In the genomic region with DNA sequence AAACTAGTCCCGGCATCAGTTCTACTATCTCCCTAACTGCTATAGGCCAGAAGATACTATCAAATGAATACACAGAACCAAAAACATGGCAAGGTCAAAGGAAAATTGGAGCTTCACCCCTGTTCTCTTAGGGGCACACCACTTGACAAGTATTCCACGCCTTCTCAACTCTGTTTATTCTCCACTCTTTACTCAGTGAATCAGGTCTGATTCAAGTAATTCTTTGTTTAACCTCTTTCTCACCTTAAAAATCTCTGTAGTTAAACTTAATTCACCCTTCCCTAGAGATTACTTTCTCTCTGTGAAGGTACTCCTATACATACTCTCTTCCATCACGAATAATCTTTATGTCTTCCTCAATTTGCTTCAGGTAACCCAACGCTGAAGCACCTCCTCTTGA, we compare ENCODE assay signal across 28 cellular contexts.
"Had no signal": no experiment of that assay in that cellular context is flagged by ENCODE, and none has a peak within 500 bp of the region (broad histone marks: within the 10 kb centered on the region; RNA-seq: fewer than 3 reads in every experiment).

No MANE protein-coding gene starts in this region.

- DNase-seq: activated CD4-positive, alpha-beta memory T cell treated with anti-CD3 and anti-CD28 coated beads for 36 hours; activated CD4-positive, alpha-beta T cell treated with anti-CD3 and anti-CD28 coated beads for 1 hour; activated CD4-positive, alpha-beta T cell treated with anti-CD3 and anti-CD28 coated beads, Interleukin-2, amount 10 ng/mL, durations not matched to agents 24 days and 14 days; activated CD8-positive, alpha-beta memory T cell treated with anti-CD3 and anti-CD28 coated beads, Interleukin-2, amount 10 ng/mL, durations not matched to agents 7 days and 5 days; activated CD8-positive, alpha-beta memory T cell treated with anti-CD3 and anti-CD28 coated beads, Interleukin-2, amount 50 U/mL, for 4 hours; activated CD8-positive, alpha-beta T cell treated with anti-CD3 and anti-CD28 coated beads, Interleukin-2, amount 10 ng/mL, durations not matched to agents 7 days and 5 days; activated gamma-delta T cell; activated naive CD4-positive, alpha-beta T cell; activated naive CD4-positive, alpha-beta T cell treated with anti-CD3 and anti-CD28 coated beads, Interleukin-2, amount 10 ng/mL, durations not matched to agents 7 days and 5 days; activated naive CD8-positive, alpha-beta T cell treated with anti-CD3 and anti-CD28 coated beads, Interleukin-2, amount 10 ng/mL, durations not matched to agents 7 days and 5 days; activated T-cell treated with anti-CD3 and anti-CD28 coated beads, Interleukin-2, amount 50 U/mL, for 1 hour; activated T-cell treated with anti-CD3 and anti-CD28 coated beads, Interleukin-2, amount 50 U/mL, for 48 hours; cortex of kidney; dermis blood vessel endothelial cell; effector CD4-positive, alpha-beta T cell; effector memory CD8-positive, alpha-beta T cell; erythroblast; foreskin keratinocyte; gastrocnemius medialis; glutamatergic neuron; heart left ventricle; T-helper 1 cell; T-helper 17 cell; T1000 had no signal

- H3K27me3 ChIP-seq: ascending aorta, breast epithelium, esophagus muscularis mucosa, foreskin keratinocyte, gastrocnemius medialis, heart left ventricle had no signal

- H3K4me1 ChIP-seq: ascending aorta, breast epithelium had no signal

- H3K9me3 ChIP-seq: gastrocnemius medialis had no signal

- H3K36me3 ChIP-seq: ascending aorta, breast epithelium, esophagus muscularis mucosa, gastrocnemius medialis, heart left ventricle had no signal

- ATAC-seq: activated CD8-positive, alpha-beta memory T cell treated with anti-CD3 and anti-CD28 coated beads, Interleukin-2, amount 10 ng/mL, durations not matched to agents 7 days and 5 days; activated CD8-positive, alpha-beta T cell treated with anti-CD3 and anti-CD28 coated beads, Interleukin-2, amount 10 ng/mL, durations not matched to agents 7 days and 5 days; activated naive CD4-positive, alpha-beta T cell treated with anti-CD3 and anti-CD28 coated beads, Interleukin-2, amount 50 U/mL, for 72 hours; effector memory CD8-positive, alpha-beta T cell; foreskin keratinocyte; gastrocnemius medialis; heart left ventricle; T-helper 17 cell had no signal

- H3K4me3 ChIP-seq: ascending aorta, breast epithelium, esophagus muscularis mucosa, gastrocnemius medialis, heart left ventricle had no signal

- H3K27ac ChIP-seq: ascending aorta, breast epithelium, esophagus muscularis mucosa, foreskin keratinocyte, heart left ventricle had no signal
